In the genomic region with DNA sequence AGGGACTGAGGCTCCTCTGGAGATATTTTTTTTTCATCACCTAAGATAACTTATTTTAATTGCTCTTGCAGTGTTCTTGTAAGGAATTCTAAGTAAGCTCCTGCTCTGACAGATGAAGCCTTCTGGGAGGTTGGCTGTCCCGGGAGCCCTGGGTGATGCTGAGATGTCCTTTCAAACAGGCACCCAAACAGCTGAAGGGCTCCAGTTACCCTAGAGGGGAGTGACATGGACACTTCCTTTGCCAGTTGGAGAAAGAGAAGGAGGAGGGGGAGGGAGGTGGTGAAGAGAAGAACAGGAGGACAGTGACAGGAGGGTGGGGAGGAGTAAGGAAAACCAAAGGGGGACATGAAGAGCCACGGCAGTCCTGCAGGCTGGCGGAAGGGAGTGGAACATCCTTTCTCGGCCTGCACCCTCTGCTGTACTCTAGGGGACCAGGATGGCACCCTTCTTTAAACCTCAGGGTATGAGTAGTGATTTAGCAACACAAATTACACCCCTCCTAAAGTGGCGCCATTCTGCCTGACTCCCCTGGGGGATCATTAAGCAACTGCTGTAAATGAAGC, we compare ENCODE assay signal across 20 cellular contexts. TPM values are rescaled to one million over a fixed set of nuclear protein-coding genes. Genes with fewer than 3 reads are reported as not detected.
"Had no signal": no experiment of that assay in that cellular context is flagged by ENCODE, and none has a peak within 500 bp of the region (broad histone marks: within the 10 kb centered on the region; RNA-seq: fewer than 3 reads in every experiment).

No MANE protein-coding gene starts in this region.

- H3K27ac ChIP-seq: breast epithelium, gastroesophageal sphincter, heart left ventricle, neural progenitor cell, ovary had no signal

- H3K27me3 Mint-ChIP-seq: activated CD4-positive, alpha-beta T cell treated with anti-CD3 and anti-CD28 coated beads, Interleukin-2, amount 10 ng/mL, durations not matched to agents 7 days and 5 days had no signal

- H3K4me3 Mint-ChIP-seq: activated CD4-positive, alpha-beta T cell treated with anti-CD3 and anti-CD28 coated beads, Interleukin-2, amount 10 ng/mL, durations not matched to agents 7 days and 5 days; immature natural killer cell; naive B cell; neural progenitor cell had no signal

- H3K4me2 ChIP-seq: neural progenitor cell had no signal

- H3K9me3 Mint-ChIP-seq: activated CD4-positive, alpha-beta T cell treated with anti-CD3 and anti-CD28 coated beads, Interleukin-2, amount 10 ng/mL, durations not matched to agents 7 days and 5 days; immature natural killer cell; naive B cell; neural progenitor cell had no signal

- ATAC-seq: activated CD4-positive, CD25-positive, alpha-beta regulatory T cell treated with anti-CD3 and anti-CD28 coated beads, Interleukin-2, amount 50 U/mL, for 24 hours; esophagus mucosa; gastroesophageal sphincter; heart left ventricle; left ventricle myocardium superior; sciatic nerve had no signal

- H3K4me1 ChIP-seq: breast epithelium, gastroesophageal sphincter, heart left ventricle had no signal

- DNase-seq: activated CD4-positive, alpha-beta T cell treated with anti-CD3 and anti-CD28 coated beads, Interleukin-2, amount 10 ng/mL, durations not matched to agents 7 days and 5 days; activated CD8-positive, alpha-beta memory T cell treated with anti-CD3 and anti-CD28 coated beads for 24 hours; activated CD8-positive, alpha-beta memory T cell treated with anti-CD3 and anti-CD28 coated beads, Interleukin-2, amount 50 U/mL, for 48 hours; activated effector memory CD4-positive, alpha-beta T cell treated with Interleukin-2 at 50 U/mL for 16 hours; activated naive CD4-positive, alpha-beta T cell treated with anti-CD3 and anti-CD28 coated beads, Interleukin-2, amount 50 U/mL, for 16 hours; activated T-cell treated with anti-CD3 and anti-CD28 coated beads, Interleukin-2, amount 50 U/mL, for 48 hours; effector CD4-positive, alpha-beta T cell; heart left ventricle; immature natural killer cell; kidney glomerular epithelial cell; left ventricle myocardium superior; naive B cell; ovary had no signal

- H3K27me3 ChIP-seq: breast epithelium, neural progenitor cell, ovary had no signal

- H3K27ac Mint-ChIP-seq: activated CD4-positive, alpha-beta T cell treated with anti-CD3 and anti-CD28 coated beads, Interleukin-2, amount 10 ng/mL, durations not matched to agents 7 days and 5 days; immature natural killer cell; naive B cell; neural progenitor cell had no signal

- H3K9me3 ChIP-seq: breast epithelium, gastroesophageal sphincter, heart left ventricle, ovary had no signal

- H2AFZ ChIP-seq: neural progenitor cell had no signal

- H3K36me3 Mint-ChIP-seq: immature natural killer cell, naive B cell, neural progenitor cell had no signal

- H3K4me3 ChIP-seq: breast epithelium, gastroesophageal sphincter, heart left ventricle, neural progenitor cell, ovary had no signal

- H3K36me3 ChIP-seq: breast epithelium, gastroesophageal sphincter, heart left ventricle, neural progenitor cell, ovary had no signal

- H3K9ac ChIP-seq: neural progenitor cell had no signal

- H3K4me1 Mint-ChIP-seq: activated CD4-positive, alpha-beta T cell treated with anti-CD3 and anti-CD28 coated beads, Interleukin-2, amount 10 ng/mL, durations not matched to agents 7 days and 5 days; immature natural killer cell; naive B cell; neural progenitor cell had no signal

RNA-seq across cellular contexts. Expression of a gene that starts 55.8 kb away (rescaled TPM):
- total RNA-seq: activated CD4-positive, alpha-beta T cell treated with anti-CD3 and anti-CD28 coated beads, Interleukin-2, amount 10 ng/mL, durations not matched to agents 7 days and 5 days; mononuclear cell; sciatic nerve had no signal
- polyA plus RNA-seq: heart left ventricle, immature natural killer cell had no signal
